In the genomic region with DNA sequence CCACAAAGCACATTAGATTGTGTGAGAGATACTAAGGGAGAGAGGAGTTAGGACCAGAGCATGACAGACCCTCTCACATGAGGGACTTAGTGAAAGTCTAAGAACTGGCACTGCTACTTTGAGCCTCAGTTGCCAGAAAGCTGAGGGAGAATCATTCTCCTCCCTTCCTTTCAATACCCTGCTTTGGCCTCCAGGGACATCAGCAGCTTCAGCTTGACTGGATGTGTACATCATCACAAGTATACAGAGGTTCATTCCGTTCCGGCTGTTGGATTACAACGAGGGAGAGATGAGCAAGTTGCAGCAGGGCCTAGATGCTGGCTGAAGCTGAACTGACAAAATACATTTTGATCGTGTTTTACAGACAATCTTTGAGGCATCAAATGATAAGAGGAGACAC, we compare ENCODE assay signal across 1 cellular context.
TF ChIP-seq lines count a peak whose summit lies in the region.

No MANE protein-coding gene starts in this region.

TF ChIP-seq in GM12878, 131 proteins besides CTCF, POLR2A, EP300 and RAD21 (continued from another document):
- no peak for TF ChIP-seq CUX1 (IDR thresholded peaks at IDR 0.05; ENCODE audit: insufficient replicate concordance, low read depth, low read length)
- TF ChIP-seq GATAD2B (conservative IDR thresholded peaks at IDR 0.05; ENCODE audit: low read depth) = no peak
- no peak for TF ChIP-seq ZBTB40 (IDR thresholded peaks at IDR 0.05; ENCODE audit: borderline replicate concordance)
- no peak for TF ChIP-seq ESRRA (IDR thresholded peaks at IDR 0.05; ENCODE audit: low read length)
- TF ChIP-seq KAT2A (conservative IDR thresholded peaks at IDR 0.05; ENCODE audit: control insufficient read depth, low read depth, low read length) = no peak
